24 cellular contexts compared by ENCODE assay signal in genomic region chr5:61429906-61430305, GRCh38.
"Had no signal": no experiment of that assay in that cellular context is flagged by ENCODE, and none has a peak within 500 bp of the region (broad histone marks: within the 10 kb centered on the region; RNA-seq: fewer than 3 reads in every experiment).

No MANE protein-coding gene starts in this region.

- H3K36me3 Mint-ChIP-seq: activated CD4-positive, alpha-beta memory T cell treated with anti-CD3 and anti-CD28 coated beads for 36 hours had no signal

- DNase-seq: activated CD4-positive, alpha-beta memory T cell treated with anti-CD3 and anti-CD28 coated beads for 36 hours; activated CD4-positive, alpha-beta T cell treated with anti-CD3 and anti-CD28 coated beads for 4 hours; activated CD4-positive, CD25-positive, alpha-beta regulatory T cell; activated effector memory CD4-positive, alpha-beta T cell treated with Interleukin-2 at 50 U/mL for 16 hours; activated naive CD4-positive, alpha-beta T cell treated with anti-CD3 and anti-CD28 coated beads for 36 hours; activated T-cell treated with anti-CD3 and anti-CD28 coated beads, Interleukin-2, amount 50 U/mL, for 72 hours; cerebellar nuclear complex; cortex of kidney; effector CD4-positive, alpha-beta T cell; foreskin keratinocyte; kidney; lower lobe of right lung; mesendoderm; mucosa of descending colon; posterior cingulate gyrus; stimulated activated CD4-positive, alpha-beta T cell treated with anti-CD3 and anti-CD28 coated beads, Interleukin-2, amount 100 ng/mL, for 48 hours; stimulated activated CD8-positive, alpha-beta memory T cell treated with anti-CD3 and anti-CD28 coated beads, Interleukin-4, amount 100 ng/mL, for 48 hours; stimulated activated naive B cell treated with anti-CD40 and anti-IgM and Interleukin-4, amounts not matched to agents 10 μg/mL and 1 μg/mL and 100 μg/mL, for 72 hours; upper lobe of right lung had no signal

- H3K27ac ChIP-seq: breast epithelium, foreskin keratinocyte, lower lobe of right lung, neural progenitor cell, thoracic aorta, upper lobe of right lung had no signal

- ATAC-seq: activated T-cell treated with anti-CD3 and anti-CD28 coated beads, Interleukin-2, amount 50 U/mL, for 72 hours; foreskin keratinocyte; left lobe of liver; lower lobe of right lung; mucosa of descending colon; stimulated activated naive B cell treated with anti-CD40 and anti-IgM and Interleukin-4, amounts not matched to agents 10 μg/mL and 1 μg/mL and 100 μg/mL, for 72 hours; upper lobe of right lung had no signal

- H3K4me3 Mint-ChIP-seq: activated CD4-positive, alpha-beta memory T cell treated with anti-CD3 and anti-CD28 coated beads for 36 hours; activated naive CD4-positive, alpha-beta T cell treated with anti-CD3 and anti-CD28 coated beads for 36 hours; activated T-cell treated with anti-CD3 and anti-CD28 coated beads, Interleukin-2, amount 50 U/mL, for 72 hours; neural progenitor cell; stimulated activated naive B cell treated with anti-CD40 and anti-IgM and Interleukin-4, amounts not matched to agents 10 μg/mL and 1 μg/mL and 100 μg/mL, for 72 hours; T-helper 1 cell treated with Interleukin-12 subunit alpha and Interleukin-12 subunit beta and Interleukin-4 antibody, amounts not matched to agents 30 μg/mL and 1 μg/mL, for 36 hours had no signal

- H3K9me3 Mint-ChIP-seq: activated CD4-positive, alpha-beta memory T cell treated with anti-CD3 and anti-CD28 coated beads for 36 hours; activated T-cell treated with anti-CD3 and anti-CD28 coated beads, Interleukin-2, amount 50 U/mL, for 72 hours; stimulated activated naive B cell treated with anti-CD40 and anti-IgM and Interleukin-4, amounts not matched to agents 10 μg/mL and 1 μg/mL and 100 μg/mL, for 72 hours; T-helper 1 cell treated with Interleukin-12 subunit alpha and Interleukin-12 subunit beta and Interleukin-4 antibody, amounts not matched to agents 30 μg/mL and 1 μg/mL, for 36 hours had no signal

- H3K27ac Mint-ChIP-seq: activated CD4-positive, alpha-beta memory T cell treated with anti-CD3 and anti-CD28 coated beads for 36 hours; activated naive CD4-positive, alpha-beta T cell treated with anti-CD3 and anti-CD28 coated beads for 36 hours; activated T-cell treated with anti-CD3 and anti-CD28 coated beads, Interleukin-2, amount 50 U/mL, for 72 hours; neural progenitor cell; stimulated activated naive B cell treated with anti-CD40 and anti-IgM and Interleukin-4, amounts not matched to agents 10 μg/mL and 1 μg/mL and 100 μg/mL, for 72 hours; T-helper 1 cell treated with Interleukin-12 subunit alpha and Interleukin-12 subunit beta and Interleukin-4 antibody, amounts not matched to agents 30 μg/mL and 1 μg/mL, for 36 hours had no signal

- H3K27me3 Mint-ChIP-seq: activated CD4-positive, alpha-beta memory T cell treated with anti-CD3 and anti-CD28 coated beads for 36 hours; stimulated activated naive B cell treated with anti-CD40 and anti-IgM and Interleukin-4, amounts not matched to agents 10 μg/mL and 1 μg/mL and 100 μg/mL, for 72 hours had no signal
